In the genomic region with DNA sequence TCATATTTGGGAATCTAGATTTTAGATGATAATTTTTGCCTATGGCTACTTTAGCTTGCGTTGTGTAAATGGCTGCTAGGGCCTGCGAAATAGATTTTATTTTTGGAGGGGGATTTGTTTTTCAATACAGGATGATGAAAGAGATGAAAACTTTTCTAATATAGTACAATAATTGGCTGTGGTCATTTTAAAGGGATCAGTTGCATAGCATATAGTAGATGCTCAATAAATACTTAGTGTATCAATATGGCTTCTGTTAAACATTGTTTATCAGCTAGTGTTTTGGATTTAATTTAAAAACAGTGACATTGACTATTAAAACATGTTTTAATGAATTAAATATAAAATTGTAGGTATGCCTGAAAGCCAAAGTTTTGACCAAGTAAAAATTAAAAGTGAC, we compare ENCODE assay signal across 1 cellular context.
A peak's percentile ranks its signal among the peaks of the same experiment; 100 is the strongest.
TF ChIP-seq lines count a peak whose summit lies in the region.

No MANE protein-coding gene starts in this region.

TF ChIP-seq in K562, 482 proteins besides CTCF, POLR2A, EP300 and RAD21:
- TF ChIP-seq ADNP (tag; IDR thresholded peaks at IDR 0.05) (peak; percentile 21; the same call in 1 of the 2 replicates), POLR2H (tag; IDR thresholded peaks at IDR 0.05; ENCODE audit: low read depth) (0 out of 2 replicates have a peak, but pooled peaks have one; percentile 10), ZNF274 (IDR thresholded peaks at IDR 0.05; ENCODE audit: borderline replicate concordance, low read depth, low read length) (no peak), ZNF445 (CRISPR knock-in tag; IDR thresholded peaks at IDR 0.05; ENCODE audit: low read depth) (no peak), MAFG (tag; conservative IDR thresholded peaks at IDR 0.05) (no peak), TRIM24 (IDR thresholded peaks at IDR 0.05) (no peak), TFAM (CRISPR knock-in tag; conservative IDR thresholded peaks at IDR 0.05) (no peak)
- TF ChIP-seq, protein P1, sequence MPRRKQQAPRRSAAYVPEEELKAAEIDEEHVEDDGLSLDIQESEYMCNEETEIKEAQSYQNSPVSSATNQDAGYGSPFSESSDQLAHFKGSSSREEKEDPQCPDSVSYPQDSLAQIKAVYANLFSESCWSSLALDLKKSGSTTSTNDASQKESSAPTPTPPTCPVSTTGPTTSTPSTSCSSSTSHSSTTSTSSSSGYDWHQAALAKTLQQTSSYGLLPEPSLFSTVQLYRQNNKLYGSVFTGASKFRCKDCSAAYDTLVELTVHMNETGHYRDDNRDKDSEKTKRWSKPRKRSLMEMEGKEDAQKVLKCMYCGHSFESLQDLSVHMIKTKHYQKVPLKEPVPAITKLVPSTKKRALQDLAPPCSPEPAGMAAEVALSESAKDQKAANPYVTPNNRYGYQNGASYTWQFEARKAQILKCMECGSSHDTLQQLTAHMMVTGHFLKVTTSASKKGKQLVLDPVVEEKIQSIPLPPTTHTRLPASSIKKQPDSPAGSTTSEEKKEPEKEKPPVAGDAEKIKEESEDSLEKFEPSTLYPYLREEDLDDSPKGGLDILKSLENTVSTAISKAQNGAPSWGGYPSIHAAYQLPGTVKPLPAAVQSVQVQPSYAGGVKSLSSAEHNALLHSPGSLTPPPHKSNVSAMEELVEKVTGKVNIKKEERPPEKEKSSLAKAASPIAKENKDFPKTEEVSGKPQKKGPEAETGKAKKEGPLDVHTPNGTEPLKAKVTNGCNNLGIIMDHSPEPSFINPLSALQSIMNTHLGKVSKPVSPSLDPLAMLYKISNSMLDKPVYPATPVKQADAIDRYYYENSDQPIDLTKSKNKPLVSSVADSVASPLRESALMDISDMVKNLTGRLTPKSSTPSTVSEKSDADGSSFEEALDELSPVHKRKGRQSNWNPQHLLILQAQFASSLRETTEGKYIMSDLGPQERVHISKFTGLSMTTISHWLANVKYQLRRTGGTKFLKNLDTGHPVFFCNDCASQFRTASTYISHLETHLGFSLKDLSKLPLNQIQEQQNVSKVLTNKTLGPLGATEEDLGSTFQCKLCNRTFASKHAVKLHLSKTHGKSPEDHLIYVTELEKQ (CRISPR knock-in tag; IDR thresholded peaks at IDR 0.05): no peak
- TF ChIP-seq, protein P2, sequence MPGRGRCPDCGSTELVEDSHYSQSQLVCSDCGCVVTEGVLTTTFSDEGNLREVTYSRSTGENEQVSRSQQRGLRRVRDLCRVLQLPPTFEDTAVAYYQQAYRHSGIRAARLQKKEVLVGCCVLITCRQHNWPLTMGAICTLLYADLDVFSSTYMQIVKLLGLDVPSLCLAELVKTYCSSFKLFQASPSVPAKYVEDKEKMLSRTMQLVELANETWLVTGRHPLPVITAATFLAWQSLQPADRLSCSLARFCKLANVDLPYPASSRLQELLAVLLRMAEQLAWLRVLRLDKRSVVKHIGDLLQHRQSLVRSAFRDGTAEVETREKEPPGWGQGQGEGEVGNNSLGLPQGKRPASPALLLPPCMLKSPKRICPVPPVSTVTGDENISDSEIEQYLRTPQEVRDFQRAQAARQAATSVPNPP (IDR thresholded peaks at IDR 0.05; ENCODE audit: borderline replicate concordance, insufficient read depth, insufficient read length): no peak
TF ChIP-seq in K562: peak in this region for 2.
